In genomic region chr12:41563044-41563443, GRCh38 we compare ENCODE assay signal across 22 cellular contexts.
"Had no signal": no experiment of that assay in that cellular context is flagged by ENCODE, and none has a peak within 500 bp of the region (broad histone marks: within the 10 kb centered on the region; RNA-seq: fewer than 3 reads in every experiment).

No MANE protein-coding gene starts in this region.

- H3K4me3 Mint-ChIP-seq: T-cell; T-helper 1 cell treated with Interleukin-12 subunit alpha and Interleukin-12 subunit beta and Interleukin-4 antibody, amounts not matched to agents 30 μg/mL and 1 μg/mL, for 36 hours had no signal

- H3K27ac Mint-ChIP-seq: T-cell; T-helper 1 cell treated with Interleukin-12 subunit alpha and Interleukin-12 subunit beta and Interleukin-4 antibody, amounts not matched to agents 30 μg/mL and 1 μg/mL, for 36 hours had no signal

- H3K9me2 ChIP-seq: SK-N-SH had no signal

- H3K4me3 ChIP-seq: SJSA1 had no signal

- ATAC-seq: T-cell had no signal

- DNase-seq: KBM-7, MV-4-11, NCI-H1048, NCI-H1105, NCI-H1417, NCI-H1436 treated with DMSO at 0.1 percent for 48 hours, NCI-H187 treated with DMSO at 0.1 percent for 48 hours, NCI-H2029 treated with DMSO at 0.1 percent for 48 hours, NCI-H2171, NCI-H226, NCI-H446, NCI-H510A, NCI-H524 treated with DMSO at 0.1 percent for 48 hours, NCI-H69, Right ventricle myocardium superior, RPMI8226, SIG-M5, SK-N-SH, SW 1271, T-cell had no signal

- H3K9me3 ChIP-seq: SJSA1, SK-N-SH had no signal

- H3K9ac ChIP-seq: SK-N-SH had no signal

- H3K4me2 ChIP-seq: SK-N-SH had no signal

- H3K36me3 Mint-ChIP-seq: T-cell had no signal

- H3K4me1 Mint-ChIP-seq: T-cell had no signal

- H3K4me1 ChIP-seq: SJSA1 had no signal

- H3K9me3 Mint-ChIP-seq: T-helper 1 cell treated with Interleukin-12 subunit alpha and Interleukin-12 subunit beta and Interleukin-4 antibody, amounts not matched to agents 30 μg/mL and 1 μg/mL, for 36 hours had no signal

- H3K27me3 ChIP-seq: SJSA1 had no signal

- H3K27ac ChIP-seq: SJSA1 had no signal

- H3K36me3 ChIP-seq: SJSA1 had no signal
